Comparison of ENCODE assay signal across 24 cellular contexts in the genomic region with DNA sequence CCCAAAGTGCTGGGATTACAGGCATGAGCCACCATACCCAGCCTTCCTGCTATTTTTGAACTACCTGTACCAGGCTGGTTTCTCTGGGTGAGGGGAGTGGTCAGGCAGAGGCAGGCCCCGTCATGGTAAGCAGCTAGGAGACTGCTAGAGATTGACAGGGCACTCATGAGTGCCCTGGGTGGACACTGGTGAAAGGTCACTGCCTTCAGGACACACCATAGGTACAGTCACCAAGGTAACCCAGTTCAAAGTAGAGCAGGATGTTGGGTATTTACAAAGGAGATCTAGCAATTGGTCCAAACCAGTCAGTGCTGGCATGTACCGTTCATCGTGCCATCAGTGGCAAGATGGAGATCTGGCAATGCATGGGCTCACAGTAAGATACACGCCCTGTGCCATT. TPM values are rescaled to one million over a fixed set of nuclear protein-coding genes. Genes with fewer than 3 reads are reported as not detected.
DNase-seq lines count a peak whose midpoint lies in the region; FAIRE-seq and TF ChIP-seq lines count a peak whose summit lies in the region.
"Had no signal": no experiment of that assay in that cellular context is flagged by ENCODE, and none has a peak within 500 bp of the region (broad histone marks: within the 10 kb centered on the region; RNA-seq: fewer than 3 reads in every experiment).

No MANE protein-coding gene starts in this region.

- H3K27me3 ChIP-seq in PC-9 (ENCODE audit: insufficient read depth, low read depth): no peaks in the 10 kb centered on the region
- no peaks in the 10 kb centered on the region for H3K27me3 ChIP-seq in bronchial epithelial cell (ENCODE audit: control insufficient read depth, insufficient read depth, low read length)
- H3K27me3 ChIP-seq in trophoblast cell (ENCODE audit: insufficient read depth, low read length): no peaks in the 10 kb centered on the region

- peak overlapping the region; percentile 51 for H3K14ac ChIP-seq in trophoblast cell (ENCODE audit: low read length)

- no peak overlapping the region for H3K4me3 Mint-ChIP-seq in activated naive CD4-positive, alpha-beta T cell treated with anti-CD3 and anti-CD28 coated beads for 36 hours
- H3K4me3 Mint-ChIP-seq: CD4-positive, alpha-beta memory T cell; GM23338; HFFc6 had no signal

- H2AFZ ChIP-seq in PC-9 (peak overlapping the region; percentile 59; the same call in 1 of the 2 replicates), trophoblast cell (ENCODE audit: insufficient read depth, low read length, poor library complexity) (peak overlapping the region; percentile 23)
- H2AFZ ChIP-seq: GM23338 had no signal

- no peaks in the 10 kb centered on the region for H3K36me3 Mint-ChIP-seq in activated naive CD4-positive, alpha-beta T cell treated with anti-CD3 and anti-CD28 coated beads for 36 hours (ENCODE audit: low read depth)
- H3K36me3 Mint-ChIP-seq: CD4-positive, alpha-beta memory T cell had no signal

- peak; percentile 18 for FAIRE-seq in bronchial epithelial cell (lab: Jason Lieb, UNC)
- FAIRE-seq in urothelium cell line (lab: Jason Lieb, UNC): peak; percentile 40
- FAIRE-seq: GM12891, GM18507, H54 had no signal

- POLR2A ChIA-PET in PC-9 (lab: Charles Lee; ENCODE audit: unreplicated experiment): no interaction called here

- H3K9me3 Mint-ChIP-seq in activated naive CD4-positive, alpha-beta T cell treated with anti-CD3 and anti-CD28 coated beads for 36 hours: peaks cover 15% of the 10 kb centered on the region

- H3K4me3 ChIP-seq in PC-9 (no peak overlapping the region), bronchial epithelial cell (ENCODE audit: low read depth, low read length) (no peak overlapping the region), trophoblast cell (ENCODE audit: low read depth, low read length) (no peak overlapping the region)
- H3K4me3 ChIP-seq: GM23338, HAP-1 had no signal

- peak overlapping the region; percentile 51 for H2BK5ac ChIP-seq in trophoblast cell (ENCODE audit: low read depth, low read length, poor library complexity)

- H3K4me1 ChIP-seq in PC-9 (replicated peaks; ENCODE audit: insufficient read depth) (peaks cover 5% of the 10 kb centered on the region; the same call in 1 of the 2 replicates), trophoblast cell (ENCODE audit: control insufficient read depth in 1 of 2, insufficient read depth in 2 of 2, low read length in 2 of 2) (peaks cover 16 to 19% of the 10 kb centered on the region in 2 experiments)
- H3K4me1 ChIP-seq: HAP-1 had no signal

- peak overlapping the region; percentile 72 for H4K8ac ChIP-seq in trophoblast cell (ENCODE audit: low read depth, low read length)

- no peak overlapping the region for H3K9ac ChIP-seq in trophoblast cell (ENCODE audit: low read length)

- H3K27me3 Mint-ChIP-seq in activated naive CD4-positive, alpha-beta T cell treated with anti-CD3 and anti-CD28 coated beads for 36 hours (ENCODE audit: low read depth): no peaks in the 10 kb centered on the region
- H3K27me3 Mint-ChIP-seq: CD4-positive, alpha-beta memory T cell had no signal

- no peaks in the 10 kb centered on the region for H4K20me1 ChIP-seq in PC-9 (ENCODE audit: insufficient read depth)

- H3K18ac ChIP-seq in trophoblast cell (ENCODE audit: low read length): peak overlapping the region; percentile 8

- peaks cover 30% of the 10 kb centered on the region for H3K79me1 ChIP-seq in trophoblast cell (ENCODE audit: low read length)

- WGBS in trophoblast cell (ENCODE audit: extremely low coverage, insufficient coverage, insufficient read length): no CpG with 5 or more reads among the region's 4 CpGs

- CTCF ChIA-PET in PC-9 (lab: Charles Lee): no interaction called here
- CTCF ChIA-PET in activated naive CD4-positive, alpha-beta T cell treated with anti-CD3 and anti-CD28 coated beads for 36 hours (lab: Charles Lee): no interaction called here

- H3K27ac Mint-ChIP-seq in activated naive CD4-positive, alpha-beta T cell treated with anti-CD3 and anti-CD28 coated beads for 36 hours: no peak overlapping the region
- H3K27ac Mint-ChIP-seq: CD4-positive, alpha-beta memory T cell; GM23338; HFFc6 had no signal

- DNase-seq in PC-9 (no peak), bronchial epithelial cell (ENCODE audit: low read depth) (no peak), trophoblast cell (no peak), urothelium cell line (ENCODE audit: low spot score) (no peak)
- DNase-seq in activated naive CD4-positive, alpha-beta T cell treated with anti-CD3 and anti-CD28 coated beads for 36 hours: no peak
- no peak for DNase-seq in activated effector memory CD4-positive, alpha-beta T cell treated with Interleukin-2 at 50 U/mL for 16 hours
- DNase-seq: C1 segment of cervical spinal cord; Calu3; CD4-positive, alpha-beta memory T cell; COR-L47; DMS53; DMS79 treated with DMSO at 0.1 percent for 48 hours; GF-D8; HFFc6 had no signal

- peak overlapping the region; percentile 44 for H3K4ac ChIP-seq in trophoblast cell (ENCODE audit: low read depth, low read length)

- intact Hi-C loops in PC-9 (cut with micrococcal nuclease; ENCODE audit: unreplicated experiment): no loop called here
- intact Hi-C loops in activated naive CD4-positive, alpha-beta T cell treated with anti-CD3 and anti-CD28 coated beads for 36 hours (cut with micrococcal nuclease): no loop called here

- H3K4me2 ChIP-seq in PC-9: peak overlapping the region; percentile 23; the same call in 1 of the 2 replicates
- H3K4me2 ChIP-seq in trophoblast cell (ENCODE audit: low read length): no peak overlapping the region
- H3K4me2 ChIP-seq: GM23338 had no signal

- peak overlapping the region; percentile 69 for H2BK120ac ChIP-seq in trophoblast cell (ENCODE audit: insufficient read depth, low read length, poor library complexity)

- H4K12ac ChIP-seq in trophoblast cell (ENCODE audit: low read depth, low read length): no peak overlapping the region

- H3K27ac ChIP-seq in PC-9 (no peak overlapping the region), trophoblast cell (ENCODE audit: low read depth, low read length) (peak overlapping the region; percentile 85)

- no peaks in the 10 kb centered on the region for H3K9me2 ChIP-seq in PC-9 (ENCODE audit: insufficient read depth)

- no peaks in the 10 kb centered on the region for H3K4me1 Mint-ChIP-seq in activated naive CD4-positive, alpha-beta T cell treated with anti-CD3 and anti-CD28 coated beads for 36 hours (ENCODE audit: low read depth)
- H3K4me1 Mint-ChIP-seq: CD4-positive, alpha-beta memory T cell had no signal

- peak overlapping the region; percentile 69 for H2AK5ac ChIP-seq in trophoblast cell (ENCODE audit: low read length)

- H3K36me3 ChIP-seq in PC-9 (ENCODE audit: low read depth) (no peaks in the 10 kb centered on the region), bronchial epithelial cell (ENCODE audit: control insufficient read depth, insufficient read depth, low read length) (no peaks in the 10 kb centered on the region), trophoblast cell (ENCODE audit: control insufficient read depth in 1 of 2, insufficient read depth in 2 of 2, low read length in 2 of 2) (peaks cover 5 to 11% of the 10 kb centered on the region in 2 experiments)
- H3K36me3 ChIP-seq: HAP-1 had no signal

- H4K91ac ChIP-seq in trophoblast cell (ENCODE audit: low read depth, low read length): peak overlapping the region; percentile 78

- no peaks in the 10 kb centered on the region for H3K79me2 ChIP-seq in PC-9 (ENCODE audit: low read depth)
- no peaks in the 10 kb centered on the region for H3K79me2 ChIP-seq in trophoblast cell (ENCODE audit: control insufficient read depth, insufficient read depth, low read length, poor library complexity)

- peaks cover 7% of the 10 kb centered on the region; the same call in 1 of the 2 replicates for H3K9me3 ChIP-seq in PC-9 (ENCODE audit: insufficient read depth, low read depth)
- peaks cover 11% of the 10 kb centered on the region for H3K9me3 ChIP-seq in trophoblast cell (ENCODE audit: insufficient read depth, low read depth, low read length)

- no peaks in the 10 kb centered on the region for H3F3A ChIP-seq in PC-9 (ENCODE audit: insufficient read depth, low read depth)

- no TSS peak for BruUV-seq in PC-9 (replicated peaks; lab: Mats Ljungman, UMichigan)

- TF ChIP-seq CTCF in PC-9 (conservative IDR thresholded peaks at IDR 0.05): no peak
- no peak for TF ChIP-seq CTCF in bronchial epithelial cell (IDR thresholded peaks at IDR 0.05; ENCODE audit: insufficient read depth, low read length, severe bottlenecking)

- peak overlapping the region; percentile 67 for H2BK12ac ChIP-seq in trophoblast cell (ENCODE audit: low read length)

- H3K23ac ChIP-seq in trophoblast cell (ENCODE audit: low read length): no peak overlapping the region

RNA-seq across cellular contexts. Expression of a gene that starts 25.5 kb away (rescaled TPM):
- total RNA-seq in PC-9 (2021) (not detected in 2 replicates), bronchial epithelial cell (not detected in 2 replicates)
- polyA plus RNA-seq in trophoblast cell (2013): 0.29 and 0.43 TPM in 2 replicates
- not detected for total RNA-seq in activated naive CD4-positive, alpha-beta T cell treated with anti-CD3 and anti-CD28 coated beads for 36 hours
- total RNA-seq: A172; A673; Calu3; CD4-positive, alpha-beta memory T cell; Daoy; G401; GM23338; HFFc6 had no signal
- polyA plus RNA-seq: BJ; CD4-positive, alpha-beta memory T cell; GM23338 had no signal
